ENCODE assay signal across 10 cellular contexts in genomic region chr4:6324999-6325790, GRCh38. TPM values are rescaled to one million over a fixed set of nuclear protein-coding genes. Genes with fewer than 3 reads are reported as not detected.
DNase-seq lines count a peak whose midpoint lies in the region; ATAC-seq and FAIRE-seq lines count a peak whose summit lies in the region.
"Had no signal": no experiment of that assay in that cellular context is flagged by ENCODE, and none has a peak within 500 bp of the region (broad histone marks: within the 10 kb centered on the region; RNA-seq: fewer than 3 reads in every experiment).

No MANE protein-coding gene starts in this region.

- no peak for FAIRE-seq in RCC 7860 (lab: Jason Lieb, UNC)

- intact Hi-C loops in head of caudate nucleus (cut with DNase I), result loop anchor here (5.0 kb wide), 1 partner anchor 328 kb away; no protein-coding TSS in a partner anchor

- H3K4me1 Mint-ChIP-seq in naive thymus-derived CD8-positive, alpha-beta T cell, result peaks cover 0 to 6% (median 2%) of the 10 kb centered on the region in 4 donors

- POLR2A ChIA-PET in naive thymus-derived CD8-positive, alpha-beta T cell (lab: Charles Lee), result no interaction called here

- no peak overlapping the region for H3K27ac Mint-ChIP-seq in naive thymus-derived CD8-positive, alpha-beta T cell

- H3K36me3 Mint-ChIP-seq in naive thymus-derived CD8-positive, alpha-beta T cell, result peaks cover 0 to under 1% (median 0%) of the 10 kb centered on the region in 3 donors

- ATAC-seq in GM21723 (IDR thresholded peaks at IDR 0.05; ENCODE audit: unreplicated experiment), result no peak
- ATAC-seq in naive thymus-derived CD8-positive, alpha-beta T cell, result no peak

- peaks cover 11 to 53% (median 24%) of the 10 kb centered on the region in 5 donors for H3K27me3 Mint-ChIP-seq in naive thymus-derived CD8-positive, alpha-beta T cell

- H3K4me3 Mint-ChIP-seq in naive thymus-derived CD8-positive, alpha-beta T cell, result no peak overlapping the region

- H3K9me3 Mint-ChIP-seq in naive thymus-derived CD8-positive, alpha-beta T cell, result peaks cover 0 to 8% (median 0%) of the 10 kb centered on the region in 9 donors

- DNase-seq in ELR (ENCODE audit: low read depth) (peak; percentile 32), RCC 7860 (ENCODE audit: low spot score) (peak; percentile 28), head of caudate nucleus (peak; percentile 52 to 95 (median 82)), putamen (ENCODE audit: low spot score) (peak; percentile 80), medulla oblongata (ENCODE audit: extremely low spot score) (no peak)
- DNase-seq in activated naive CD4-positive, alpha-beta T cell treated with anti-CD3 and anti-CD28 coated beads, Interleukin-2, amount 50 U/mL, for 16 hours, result no peak
- DNase-seq in naive thymus-derived CD8-positive, alpha-beta T cell, result no peak
- DNase-seq: activated gamma-delta T cell treated with Interleukin-2 at 50 U/mL for 16 hours, T1000 had no signal

RNA-seq across cellular contexts. Expression of gene WFS1, which starts 55.5 kb away (rescaled TPM):
- total RNA-seq in naive thymus-derived CD8-positive, alpha-beta T cell, result 1 to 10 TPM; 4.8 to 5.9 TPM
- 1 to 10 TPM; 2.9 to 5.4 (median 4.7) TPM for polyA plus RNA-seq in naive thymus-derived CD8-positive, alpha-beta T cell

Comparison
In these comparisons a context has a peak if more than half of its experiments do, and no peak if none do; other contexts are left out.
1. DNase-seq: peak in ELR (single experiment), RCC 7860 (single experiment), head of caudate nucleus (42 of 42) and putamen (single experiment); none in activated naive CD4-positive, alpha-beta T cell treated with anti-CD3 and anti-CD28 coated beads, Interleukin-2, amount 50 U/mL, for 16 hours (single experiment), medulla oblongata (single experiment) and naive thymus-derived CD8-positive, alpha-beta T cell (0 of 10).